In the genomic region with DNA sequence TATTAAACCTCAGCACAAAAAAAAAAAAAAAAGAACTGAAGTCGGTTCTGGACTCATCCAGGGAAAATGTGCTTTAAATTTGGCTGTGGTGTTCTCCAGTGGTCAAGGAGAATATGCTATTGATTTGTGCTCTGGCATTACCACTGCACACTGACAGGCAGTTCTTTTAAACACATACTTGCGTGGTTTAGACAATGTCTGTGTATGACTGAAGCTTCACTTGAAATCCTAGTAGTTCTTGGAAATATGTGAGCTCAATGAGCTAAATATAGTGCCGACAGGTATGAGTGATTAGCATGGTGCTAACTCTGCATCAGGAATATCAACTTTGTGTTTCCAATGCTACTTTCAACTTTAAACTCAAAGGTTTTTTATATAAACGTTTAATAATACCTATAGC, we compare ENCODE assay signal across 21 cellular contexts.
"Had no signal": no experiment of that assay in that cellular context is flagged by ENCODE, and none has a peak within 500 bp of the region (broad histone marks: within the 10 kb centered on the region; RNA-seq: fewer than 3 reads in every experiment).

No MANE protein-coding gene starts in this region.

- H3K4me3 Mint-ChIP-seq: activated CD4-positive, alpha-beta T cell treated with anti-CD3 and anti-CD28 coated beads, Interleukin-2, amount 10 ng/mL, durations not matched to agents 7 days and 5 days; activated naive CD8-positive, alpha-beta T cell; natural killer cell treated with Interleukin-12 subunit alpha and Interleukin-12 subunit beta and Interleukin-15 and Interleukin-18, amount 100 ng/mL, for 72 hours; stimulated activated naive B cell treated with anti-CD40 and anti-IgM and Interleukin-4, amounts not matched to agents 10 μg/mL and 1 μg/mL and 100 μg/mL, for 72 hours; T-cell had no signal

- H3K9me3 Mint-ChIP-seq: natural killer cell treated with Interleukin-12 subunit alpha and Interleukin-12 subunit beta and Interleukin-15 and Interleukin-18, amount 100 ng/mL, for 72 hours had no signal

- ATAC-seq: left ventricle myocardium superior; psoas muscle; right lobe of liver; stimulated activated naive B cell treated with anti-CD40 and anti-IgM and Interleukin-4, amounts not matched to agents 10 μg/mL and 1 μg/mL and 100 μg/mL, for 72 hours; T-cell had no signal

- H3K27me3 Mint-ChIP-seq: activated CD4-positive, alpha-beta T cell treated with anti-CD3 and anti-CD28 coated beads, Interleukin-2, amount 10 ng/mL, durations not matched to agents 7 days and 5 days; activated naive CD8-positive, alpha-beta T cell; natural killer cell treated with Interleukin-12 subunit alpha and Interleukin-12 subunit beta and Interleukin-15 and Interleukin-18, amount 100 ng/mL, for 72 hours; stimulated activated naive B cell treated with anti-CD40 and anti-IgM and Interleukin-4, amounts not matched to agents 10 μg/mL and 1 μg/mL and 100 μg/mL, for 72 hours; T-cell had no signal

- H3K36me3 ChIP-seq: colonic mucosa, right lobe of liver, spleen had no signal

- H3K27ac ChIP-seq: colonic mucosa, psoas muscle, right lobe of liver, spleen had no signal

- FAIRE-seq: endothelial cell of umbilical vein had no signal

- H3K9me3 ChIP-seq: colonic mucosa, psoas muscle, right lobe of liver had no signal

- H3K4me1 ChIP-seq: colonic mucosa, psoas muscle, right lobe of liver, spleen had no signal

- H3K27me3 ChIP-seq: colonic mucosa, right lobe of liver, spleen had no signal

- DNase-seq: activated CD4-positive, alpha-beta T cell treated with anti-CD3 and anti-CD28 coated beads, Interleukin-2, amount 10 ng/mL, durations not matched to agents 7 days and 5 days; activated gamma-delta T cell; activated T-cell treated with anti-CD3 and anti-CD28 coated beads, Interleukin-2, amount 50 U/mL, for 48 hours; aorta; colonic mucosa; hippocampal formation; left ventricle myocardium superior; mesenchymal stem cell; occipital lobe; psoas muscle; right lobe of liver; spleen; stimulated activated CD4-positive, alpha-beta T cell treated with anti-CD3 and anti-CD28 coated beads, Interleukin-1b, Interleukin-23, amount 100 ng/mL, for 48 hours; stimulated activated naive B cell treated with anti-CD40 and anti-IgM and Interleukin-4, amounts not matched to agents 10 μg/mL and 1 μg/mL and 100 μg/mL, for 72 hours; substantia nigra; T-cell; T1000; trophoblast cell had no signal

- H3K27ac Mint-ChIP-seq: activated CD4-positive, alpha-beta T cell treated with anti-CD3 and anti-CD28 coated beads, Interleukin-2, amount 10 ng/mL, durations not matched to agents 7 days and 5 days; activated naive CD8-positive, alpha-beta T cell; natural killer cell treated with Interleukin-12 subunit alpha and Interleukin-12 subunit beta and Interleukin-15 and Interleukin-18, amount 100 ng/mL, for 72 hours; stimulated activated naive B cell treated with anti-CD40 and anti-IgM and Interleukin-4, amounts not matched to agents 10 μg/mL and 1 μg/mL and 100 μg/mL, for 72 hours; T-cell had no signal

- H3K4me1 Mint-ChIP-seq: stimulated activated naive B cell treated with anti-CD40 and anti-IgM and Interleukin-4, amounts not matched to agents 10 μg/mL and 1 μg/mL and 100 μg/mL, for 72 hours; T-cell had no signal

- H3K4me3 ChIP-seq: colonic mucosa, psoas muscle, right lobe of liver, spleen had no signal
